Comparison of ENCODE assay signal across 31 cellular contexts in genomic region chr4:55598641-55599040, GRCh38. TPM values are rescaled to one million over a fixed set of nuclear protein-coding genes. Genes with fewer than 3 reads are reported as not detected.
"Had no signal": no experiment of that assay in that cellular context is flagged by ENCODE, and none has a peak within 500 bp of the region (broad histone marks: within the 10 kb centered on the region; RNA-seq: fewer than 3 reads in every experiment).

No MANE protein-coding gene starts in this region.

- H3K4me3 ChIP-seq: stomach, suprapubic skin, testis, thoracic aorta, thyroid gland, tibial artery, tibial nerve, transverse colon, upper lobe of left lung, upper lobe of right lung, uterus, vagina had no signal

- H3K27me3 ChIP-seq: stomach, suprapubic skin, testis, thyroid gland, tibial artery, tibial nerve, transverse colon, upper lobe of left lung, upper lobe of right lung, uterus, vagina had no signal

- H3K27ac ChIP-seq: stomach, suprapubic skin, testis, thoracic aorta, thyroid gland, tibial artery, tibial nerve, transverse colon, upper lobe of left lung, upper lobe of right lung, uterus, vagina had no signal

- H3K4me1 ChIP-seq: stomach, suprapubic skin, testis, thyroid gland, tibial artery, tibial nerve, transverse colon, upper lobe of left lung, upper lobe of right lung, uterus, vagina had no signal

- H3K9me3 ChIP-seq: stomach, suprapubic skin, testis, thoracic aorta, thyroid gland, tibial artery, transverse colon, upper lobe of left lung, upper lobe of right lung, uterus, vagina had no signal

- FAIRE-seq: urothelium cell line had no signal

- DNase-seq: stimulated activated CD4-positive, alpha-beta T cell treated with anti-CD3 and anti-CD28 coated beads, Interleukin-2, amount 100 ng/mL, for 48 hours; stimulated activated CD4-positive, alpha-beta T cell treated with anti-CD3 and anti-CD28 coated beads, Interleukin-4, amount 100 ng/mL, for 1 hour; stimulated activated CD4-positive, alpha-beta T cell treated with anti-CD3 and anti-CD28 coated beads, Interleukin-4, amount 100 ng/mL, for 24 hours; stimulated activated CD4-positive, alpha-beta T cell treated with anti-CD3 and anti-CD28 coated beads, Interleukin-4, amount 100 ng/mL, for 4 hours; stimulated activated CD8-positive, alpha-beta memory T cell treated with anti-CD3 and anti-CD28 coated beads, Interleukin-4, amount 100 ng/mL, for 48 hours; stimulated activated naive B cell treated with anti-CD40 and anti-IgM and Interleukin-4, amounts not matched to agents 10 μg/mL and 1 μg/mL and 100 μg/mL, for 72 hours; stimulated activated naive CD4-positive, alpha-beta T cell; stimulated activated naive CD4-positive, alpha-beta T cell treated with Interleukin-2 at 50 U/mL for 16 hours; stimulated activated naive CD8-positive, alpha-beta T cell treated with anti-CD3 and anti-CD28 coated beads, Interleukin-15, amount 100 ng/mL, for 72 hours; stimulated activated naive CD8-positive, alpha-beta T cell treated with anti-CD3 and anti-CD28 coated beads, Interleukin-15, Interleukin-2, amounts not matched to agents 100 U/mL and 50 U/mL, for 24 hours; stomach; substantia nigra; testis; thyroid gland; tibial artery; transverse colon; trophoblast cell; upper lobe of left lung; upper lobe of right lung; uterus had no signal

- ATAC-seq: stimulated activated effector memory CD8-positive, alpha-beta T cell treated with anti-CD3 and anti-CD28 coated beads, Interleukin-12 subunit alpha, Interleukin-12 subunit beta, amount 100 ng/mL, for 72 hours; stimulated activated memory B cell treated with anti-CD40 and anti-IgM and Interleukin-4, amounts not matched to agents 10 μg/mL and 1 μg/mL and 100 μg/mL, for 72 hours; stimulated activated naive B cell treated with anti-CD40 and anti-IgM and Interleukin-4, amounts not matched to agents 10 μg/mL and 1 μg/mL and 100 μg/mL, for 72 hours; stimulated activated naive CD8-positive, alpha-beta T cell treated with anti-CD3 and anti-CD28 coated beads, Interleukin-15, amount 100 ng/mL, for 72 hours; stimulated activated naive CD8-positive, alpha-beta T cell treated with anti-CD3 and anti-CD28 coated beads, Interleukin-15, Interleukin-2, amounts not matched to agents 100 U/mL and 50 U/mL, for 24 hours; upper lobe of right lung had no signal

- H3K36me3 ChIP-seq: stomach, suprapubic skin, thoracic aorta, thyroid gland, tibial artery, tibial nerve, transverse colon, upper lobe of left lung, upper lobe of right lung, uterus, vagina had no signal

RNA-seq across cellular contexts. Expression of gene PDCL2, which starts 6.6 kb away (rescaled TPM):
- total RNA-seq: stomach, subcutaneous adipose tissue, suprapubic skin, temporal lobe, thoracic aorta, thyroid gland, tibial nerve, transverse colon, upper lobe of left lung, upper lobe of right lung, ureter, urinary bladder, uterus, vagina had no signal
- polyA plus RNA-seq: urinary bladder had no signal

RNA-seq across cellular contexts. Expression of gene NMU, which starts 37.5 kb away (rescaled TPM):
- total RNA-seq: subcutaneous adipose tissue, thoracic aorta, ureter had no signal
